ENCODE assay signal across 8 cellular contexts in genomic region chr11:61187505-61188130, GRCh38. TPM values are rescaled to one million over a fixed set of nuclear protein-coding genes. Genes with fewer than 3 reads are reported as not detected.
A peak's percentile ranks its signal among the peaks of the same experiment; 100 is the strongest.
DNase-seq lines count a peak whose midpoint lies in the region; ATAC-seq, FAIRE-seq and TF ChIP-seq lines count a peak whose summit lies in the region.

No MANE protein-coding gene starts in this region.

- intact Hi-C loops in stomach (cut with DNase I; ENCODE audit: low total_unique reads): loop anchor here (2.0 kb wide), 1 partner anchor 59 kb away; no protein-coding TSS in a partner anchor

- H3K9ac ChIP-seq in neuronal stem cell (ENCODE audit: low read depth, low read length, poor library complexity): no peak overlapping the region

- no peak overlapping the region for H3K4me2 ChIP-seq in neuronal stem cell (ENCODE audit: insufficient read depth, low read length, poor library complexity, severe bottlenecking)

- H3K79me1 ChIP-seq in neuronal stem cell (ENCODE audit: low read depth, low read length): no peaks in the 10 kb centered on the region

- no peak overlapping the region for H3K18ac ChIP-seq in neuronal stem cell (ENCODE audit: low read length)

- no peak overlapping the region for H2BK5ac ChIP-seq in neuronal stem cell (ENCODE audit: low read length)

- H3K9me3 ChIP-seq in neuronal stem cell (replicated peaks in 1 of 2; ENCODE audit: control insufficient read depth in 2 of 2, insufficient read depth in 1 of 2, low read depth in 1 of 2, low read length in 2 of 2) (no peaks in the 10 kb centered on the region), stomach (no peaks in the 10 kb centered on the region)

- peak; percentile 59 for DNase-seq in M059J (ENCODE audit: low read depth)
- DNase-seq in RKO (ENCODE audit: low spot score): peak; percentile 77
- peak; percentile 59 for DNase-seq in activated T-helper 1 cell treated with Interleukin-2 at 50 U/mL for 16 hours (ENCODE audit: low read depth)
- DNase-seq in fibroblast of the aortic adventitia (ENCODE audit: low read depth): peak; percentile 84
- DNase-seq in neuronal stem cell (ENCODE audit: low spot score): peak; percentile 84
- peak; percentile 86 for DNase-seq in stomach

- TF ChIP-seq EP300 in stomach (IDR thresholded peaks at IDR 0.05): no peak

- peak; percentile 90 for FAIRE-seq in G401.6 (lab: Jason Lieb, UNC)

- ATAC-seq in HG02642 (IDR thresholded peaks at IDR 0.05; ENCODE audit: poor library complexity, unreplicated experiment): no peak

- H2AK5ac ChIP-seq in neuronal stem cell (ENCODE audit: low read depth, low read length): no peak overlapping the region

- H3K4me1 ChIP-seq in neuronal stem cell (ENCODE audit: control insufficient read depth in 2 of 2, insufficient read depth in 1 of 2, low read depth in 1 of 2, low read length in 2 of 2) (no peaks in the 10 kb centered on the region), stomach (peaks cover 0 to 5% (median 2%) of the 10 kb centered on the region in 4 donors)

- no peak for TF ChIP-seq POLR2A in stomach (IDR thresholded peaks at IDR 0.05)

- no peak overlapping the region for H3K4ac ChIP-seq in neuronal stem cell (ENCODE audit: low read length)

- H3K4me3 ChIP-seq in fibroblast of the aortic adventitia (ENCODE audit: low read depth, low read length): no peak overlapping the region
- H3K4me3 ChIP-seq in neuronal stem cell (ENCODE audit: low read length in 2 of 2): no peak overlapping the region
- H3K4me3 ChIP-seq in stomach: no peak overlapping the region

- WGBS in neuronal stem cell (ENCODE audit: extremely low coverage in 2 of 2, insufficient read length in 2 of 2, insufficient replicate concordance in 1 of 2), 2 donors: no CpG with 5 or more reads among the region's 11 CpGs
- 37 to 43% (median 41%) methylated on average over 11 of the region's 11 CpGs for WGBS in stomach, 5 donors

- H3K36me3 ChIP-seq in neuronal stem cell (replicated peaks in 1 of 2; ENCODE audit: control insufficient read depth in 2 of 2, insufficient read depth in 2 of 2, low read length in 2 of 2) (no peaks in the 10 kb centered on the region), stomach (no peaks in the 10 kb centered on the region)

- no peak overlapping the region for H2AFZ ChIP-seq in neuronal stem cell (ENCODE audit: low read length)

- no peak overlapping the region for H4K8ac ChIP-seq in neuronal stem cell (ENCODE audit: low read depth, low read length)

- peaks cover 0 to 2% (median 0%) of the 10 kb centered on the region in 3 experiments for H3K27me3 ChIP-seq in neuronal stem cell (ENCODE audit: control insufficient read depth in 3 of 3, insufficient read depth in 3 of 3, low read depth in 1 of 3, low read length in 3 of 3)
- peaks cover 0 to 9% (median 0%) of the 10 kb centered on the region in 3 donors for H3K27me3 ChIP-seq in stomach

- no peak overlapping the region for H3K14ac ChIP-seq in neuronal stem cell (ENCODE audit: low read length)

- H3K27ac ChIP-seq in neuronal stem cell (replicated peaks; ENCODE audit: low read length) (no peak overlapping the region), stomach (no peak overlapping the region)

- TF ChIP-seq CTCF in fibroblast of the aortic adventitia (IDR thresholded peaks at IDR 0.05; ENCODE audit: insufficient read depth, low read length) (peak; percentile 94), stomach (IDR thresholded peaks at IDR 0.05) (peak in 5 of 7 experiments; percentile 84 to 97 (median 92))

- H2BK12ac ChIP-seq in neuronal stem cell (ENCODE audit: low read length): no peak overlapping the region

- H2BK120ac ChIP-seq in neuronal stem cell (ENCODE audit: low read depth, low read length): no peak overlapping the region

- H2BK15ac ChIP-seq in neuronal stem cell (ENCODE audit: low read length): no peak overlapping the region

- no peak overlapping the region for H3K23ac ChIP-seq in neuronal stem cell (ENCODE audit: low read depth, low read length, poor library complexity)

- no peak overlapping the region for H4K91ac ChIP-seq in neuronal stem cell (ENCODE audit: low read depth, low read length, poor library complexity)

RNA-seq across cellular contexts. Expression of gene PGA3, which starts 15.7 kb away (rescaled TPM):
- total RNA-seq in M059J (2014; rRNA removed; shearing (Covaris generic)): not detected in 2 replicates
- total RNA-seq in fibroblast of the aortic adventitia (ENCODE audit: low replicate concordance): 0.18 TPM in 1 of 2 replicates, not detected in the other
- polyA plus RNA-seq in neuronal stem cell (2013, experiment 1 of 2): 0.14 TPM
- polyA plus RNA-seq in neuronal stem cell (2013, experiment 2 of 2): 0.14 TPM
- over 10,000 TPM in 2 of 5 donors, 1,000 to 10,000 TPM in 1, 100 to 1,000 TPM in 2; 367 to 55,790 (median 1,114) TPM for total RNA-seq in stomach
- over 10,000 TPM; 23,067 to 73,485 (median 39,030) TPM for polyA plus RNA-seq in stomach

RNA-seq across cellular contexts. Expression of gene VPS37C, which starts 26.4 kb away (rescaled TPM):
- 8.0 and 15.1 TPM in 2 replicates for total RNA-seq in M059J (2014; rRNA removed; shearing (Covaris generic))
- total RNA-seq in fibroblast of the aortic adventitia (ENCODE audit: low replicate concordance) (9.2 and 13.5 TPM in 2 replicates), stomach (10 to 100 TPM in 4 of 5 donors, 1 to 10 TPM in 1; 6.4 to 53.6 (median 37.1) TPM)
- polyA plus RNA-seq in neuronal stem cell (2013, experiment 1 of 2): 13.9 TPM
- polyA plus RNA-seq in neuronal stem cell (2013, experiment 2 of 2): 14.1 TPM
- 10 to 100 TPM; 13.8 to 28.4 (median 26.9) TPM for polyA plus RNA-seq in stomach

RNA-seq across cellular contexts. Expression of gene PGA4, which starts 34.5 kb away (rescaled TPM):
- not detected in 2 replicates for total RNA-seq in M059J (2014; rRNA removed; shearing (Covaris generic))
- not detected in 2 replicates for total RNA-seq in fibroblast of the aortic adventitia (ENCODE audit: low replicate concordance)
- polyA plus RNA-seq in neuronal stem cell (2013, experiment 1 of 2): 0.08 TPM
- 0.06 TPM for polyA plus RNA-seq in neuronal stem cell (2013, experiment 2 of 2)
- over 10,000 TPM in 2 of 5 donors, 1,000 to 10,000 TPM in 1, 100 to 1,000 TPM in 2; 386 to 107,207 (median 2,421) TPM for total RNA-seq in stomach
- over 10,000 TPM; 17,534 to 25,788 (median 19,705) TPM for polyA plus RNA-seq in stomach

RNA-seq across cellular contexts. Expression of gene PGA5, which starts 53.4 kb away (rescaled TPM):
- not detected in 2 replicates for total RNA-seq in M059J (2014; rRNA removed; shearing (Covaris generic))
- total RNA-seq in fibroblast of the aortic adventitia (ENCODE audit: low replicate concordance) (not detected in 2 replicates), stomach (1,000 to 10,000 TPM in 2 of 5 donors, 100 to 1,000 TPM in 1, 10 to 100 TPM in 1, 1 to 10 TPM in 1; 5.9 to 5,713 (median 190) TPM)
- polyA plus RNA-seq in neuronal stem cell (2013, experiment 1 of 2): 0.61 TPM
- polyA plus RNA-seq in neuronal stem cell (2013, experiment 2 of 2): 0.55 TPM
- polyA plus RNA-seq in stomach: 1,000 to 10,000 TPM; 1,014 to 6,178 (median 3,688) TPM

Comparison
In these comparisons a context has a peak if more than half of its experiments do, and no peak if none do; other contexts are left out.
1. RNA of gene PGA3, which starts 15.7 kb away (total RNA-seq): 367 to 55,790 TPM in stomach; 0.18 TPM in fibroblast of the aortic adventitia and not detected in M059J; every median in the first group is over 100 times any median in the second.
2. RNA of gene PGA4, which starts 34.5 kb away (total RNA-seq): 386 to 107,207 TPM in stomach; not detected in M059J and not detected in fibroblast of the aortic adventitia; every median in the first group is over 100 times any median in the second.
3. Peak in every context shown above with its lines, with median percentiles within 50 percentile points of each other: DNase-seq.